Comparison of ENCODE assay signal across 17 cellular contexts in genomic region chr19:29201849-29202248, GRCh38.
"Had no signal": no experiment of that assay in that cellular context is flagged by ENCODE, and none has a peak within 500 bp of the region (broad histone marks: within the 10 kb centered on the region; RNA-seq: fewer than 3 reads in every experiment).

No MANE protein-coding gene starts in this region.

- H3K4me3 Mint-ChIP-seq: activated CD4-positive, alpha-beta T cell treated with anti-CD3 and anti-CD28 coated beads for 36 hours; activated naive CD8-positive, alpha-beta T cell; naive B cell had no signal

- DNase-seq: activated CD4-positive, alpha-beta T cell treated with anti-CD3 and anti-CD28 coated beads for 36 hours; activated CD4-positive, alpha-beta T cell treated with anti-CD3 and anti-CD28 coated beads, Interleukin-2, amount 50 U/mL, for 48 hours; dermis blood vessel endothelial cell; effector memory CD4-positive, alpha-beta T cell; hippocampal formation; left cardiac atrium; mesenchymal stem cell; mucosa of descending colon; naive B cell; ovary; psoas muscle; right cardiac atrium; stimulated activated naive CD8-positive, alpha-beta T cell treated with anti-CD3 and anti-CD28 coated beads, Interleukin-15, Interleukin-2, amounts not matched to agents 100 U/mL and 50 U/mL, for 24 hours; substantia nigra; tibial artery; uterus had no signal

- H3K27me3 Mint-ChIP-seq: activated CD4-positive, alpha-beta T cell treated with anti-CD3 and anti-CD28 coated beads for 36 hours; activated naive CD8-positive, alpha-beta T cell; naive B cell had no signal

- H3K27ac Mint-ChIP-seq: activated CD4-positive, alpha-beta T cell treated with anti-CD3 and anti-CD28 coated beads for 36 hours; activated naive CD8-positive, alpha-beta T cell; naive B cell had no signal

- ATAC-seq: activated CD4-positive, alpha-beta T cell treated with anti-CD3 and anti-CD28 coated beads for 36 hours; left cardiac atrium; mucosa of descending colon; psoas muscle; right cardiac atrium; stimulated activated naive CD8-positive, alpha-beta T cell treated with anti-CD3 and anti-CD28 coated beads, Interleukin-15, Interleukin-2, amounts not matched to agents 100 U/mL and 50 U/mL, for 24 hours had no signal
